8 cellular contexts compared by ENCODE assay signal in the genomic region with DNA sequence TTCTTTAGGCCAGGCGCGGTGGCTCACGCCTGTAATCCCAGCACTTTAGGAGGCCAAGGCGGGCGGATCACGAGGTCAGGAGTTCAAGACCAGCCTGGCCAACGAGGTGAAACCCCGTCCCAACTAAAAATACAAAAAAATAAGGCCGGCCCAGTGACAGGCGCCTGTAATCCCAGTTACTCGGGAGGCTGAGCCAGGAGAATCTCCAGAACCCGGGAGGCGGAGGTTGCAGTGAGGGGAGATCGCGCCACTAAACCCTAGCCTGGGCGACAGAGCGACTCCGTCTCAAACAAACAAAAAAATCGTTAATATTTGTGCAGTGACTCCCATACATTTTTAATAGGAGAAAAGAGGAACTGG. TPM values are rescaled to one million over a fixed set of nuclear protein-coding genes. Genes with fewer than 3 reads are reported as not detected.
DNase-seq lines count a peak whose midpoint lies in the region; ATAC-seq and TF ChIP-seq lines count a peak whose summit lies in the region.
"Not testable (repeated sequence)": the region's sequence is repeated elsewhere in the genome, so short reads cannot be mapped to it uniquely, and the experiment has no call there.

No MANE protein-coding gene starts in this region.

- H3K27ac ChIP-seq in A673 (ENCODE audit: low read depth, low read length, poor library complexity, severe bottlenecking) (peak overlapping the region; percentile 89), HUES48 (ENCODE audit: low read depth, low read length) (peak overlapping the region; percentile 92)
- H3K27ac ChIP-seq in mesendoderm (ENCODE audit: low read depth, low read length): not testable (repeated sequence)

- not testable (repeated sequence) for H3K4me1 ChIP-seq in A673 (ENCODE audit: insufficient read depth, low read length, poor library complexity, severe bottlenecking); HUES48 (ENCODE audit: control insufficient read depth, insufficient read depth, low read length); mesendoderm (ENCODE audit: control insufficient read depth, low read depth, low read length); skeletal muscle satellite cell (ENCODE audit: control insufficient read depth, insufficient read depth, low read length)

- not testable (repeated sequence) for H4K8ac ChIP-seq in mesendoderm (ENCODE audit: low read depth, low read length)

- not testable (repeated sequence) for TF ChIP-seq CTCF in A673 (conservative IDR thresholded peaks at IDR 0.05; ENCODE audit: low read depth, low read length); astrocyte of the cerebellum (IDR thresholded peaks at IDR 0.05; ENCODE audit: low read depth, low read length, missing control alignments); fibroblast of the aortic adventitia (IDR thresholded peaks at IDR 0.05; ENCODE audit: insufficient read depth, low read length)

- peak overlapping the region; percentile 99 for H3K56ac ChIP-seq in mesendoderm (ENCODE audit: low read length)

- peaks cover 38% of the 10 kb centered on the region for H3K36me3 Mint-ChIP-seq in T-helper 1 cell treated with Interleukin-12 subunit alpha and Interleukin-12 subunit beta and Interleukin-4 antibody, amounts not matched to agents 30 μg/mL and 1 μg/mL, for 36 hours (ENCODE audit: low read depth)

- peak overlapping the region; percentile 90 for H3K4me3 Mint-ChIP-seq in T-helper 1 cell treated with Interleukin-12 subunit alpha and Interleukin-12 subunit beta and Interleukin-4 antibody, amounts not matched to agents 30 μg/mL and 1 μg/mL, for 36 hours

- H3K9ac ChIP-seq in HUES48 (ENCODE audit: low read depth, low read length) (peak overlapping the region; percentile 95), mesendoderm (ENCODE audit: low read length) (peak overlapping the region; percentile 84), skeletal muscle satellite cell (ENCODE audit: low read depth, low read length) (peak overlapping the region; percentile 91)

- H2AK5ac ChIP-seq in mesendoderm (ENCODE audit: low read length): not testable (repeated sequence)

- peaks cover 34% of the 10 kb centered on the region for H3K9me3 Mint-ChIP-seq in T-helper 1 cell treated with Interleukin-12 subunit alpha and Interleukin-12 subunit beta and Interleukin-4 antibody, amounts not matched to agents 30 μg/mL and 1 μg/mL, for 36 hours

- intact Hi-C loops in A673 (cut with micrococcal nuclease; ENCODE audit: unreplicated experiment): not testable (repeated sequence)

- POLR2A ChIA-PET in A673 (lab: Charles Lee; ENCODE audit: low non-redundant PET): not testable (repeated sequence)

- in situ Hi-C loops in astrocyte of the cerebellum (cut with HindIII; ENCODE audit: low sequenced_read_pairs): not testable (repeated sequence)

- H3K4ac ChIP-seq in mesendoderm (ENCODE audit: low read depth, low read length): peak overlapping the region; percentile 58

- peaks cover 17% of the 10 kb centered on the region for H3K79me2 ChIP-seq in mesendoderm (ENCODE audit: control insufficient read depth, insufficient read depth, low read length)

- not testable (repeated sequence) for H3K79me1 ChIP-seq in mesendoderm (ENCODE audit: low read length)

- CTCF ChIA-PET in A673 (lab: Charles Lee): not testable (repeated sequence)

- H3K23ac ChIP-seq in mesendoderm (ENCODE audit: low read length): not testable (repeated sequence)

- H4K5ac ChIP-seq in mesendoderm (ENCODE audit: low read length): not testable (repeated sequence)

- H3K27ac Mint-ChIP-seq in T-helper 1 cell treated with Interleukin-12 subunit alpha and Interleukin-12 subunit beta and Interleukin-4 antibody, amounts not matched to agents 30 μg/mL and 1 μg/mL, for 36 hours: peak overlapping the region; percentile 85

- WGBS in mesendoderm (ENCODE audit: extremely low coverage, insufficient coverage, low lambda C conversion rate): no CpG with 5 or more reads among the region's 19 CpGs

- H3K18ac ChIP-seq in mesendoderm (ENCODE audit: low read length): peak overlapping the region; percentile 35

- not testable (repeated sequence) for H3K27me3 Mint-ChIP-seq in T-helper 1 cell treated with Interleukin-12 subunit alpha and Interleukin-12 subunit beta and Interleukin-4 antibody, amounts not matched to agents 30 μg/mL and 1 μg/mL, for 36 hours (ENCODE audit: low read depth)

- H3K4me3 ChIP-seq in A673 (ENCODE audit: low read depth, low read length, poor library complexity, severe bottlenecking) (peak overlapping the region; percentile 95), HUES48 (ENCODE audit: low read depth, low read length) (peak overlapping the region; percentile 96), astrocyte of the cerebellum (ENCODE audit: low read depth, low read length) (peak overlapping the region; percentile 91), fibroblast of the aortic adventitia (ENCODE audit: low read depth, low read length) (peak overlapping the region; percentile 92), mesendoderm (ENCODE audit: low read length) (peak overlapping the region; percentile 98), skeletal muscle satellite cell (ENCODE audit: low read length) (peak overlapping the region; percentile 97)

- peak; percentile 19 for ATAC-seq in GM19395 (IDR thresholded peaks at IDR 0.05; ENCODE audit: unreplicated experiment)

- H3K9me3 ChIP-seq in A673 (ENCODE audit: low read depth, low read length, poor library complexity, severe bottlenecking); HUES48 (ENCODE audit: control insufficient read depth, insufficient read depth, low read length); skeletal muscle satellite cell (replicated peaks; ENCODE audit: low read length): not testable (repeated sequence)

- H3K36me3 ChIP-seq in A673 (ENCODE audit: insufficient read depth, low read length, poor library complexity, severe bottlenecking) (peaks cover 33% of the 10 kb centered on the region), HUES48 (ENCODE audit: control insufficient read depth, insufficient read depth, low read length) (peaks cover 40% of the 10 kb centered on the region), skeletal muscle satellite cell (ENCODE audit: insufficient read depth, low read length) (peaks cover 19% of the 10 kb centered on the region)
- H3K36me3 ChIP-seq in mesendoderm (ENCODE audit: control insufficient read depth, insufficient read depth, low read length): not testable (repeated sequence)

- H3K27me3 ChIP-seq in A673 (replicated peaks; ENCODE audit: insufficient read depth, low read depth, low read length, poor library complexity); HUES48 (ENCODE audit: control insufficient read depth, insufficient read depth, low read length); mesendoderm (ENCODE audit: insufficient read depth, low read length, poor library complexity); skeletal muscle satellite cell (ENCODE audit: control insufficient read depth, insufficient read depth, low read length): not testable (repeated sequence)

- not testable (repeated sequence) for DNase-seq in A673 (ENCODE audit: low spot score); astrocyte of the cerebellum (ENCODE audit: low read depth); fibroblast of the aortic adventitia (ENCODE audit: low read depth); mesendoderm

- BruUV-seq in A673 (replicated peaks; lab: Mats Ljungman, UMichigan): not testable (repeated sequence)

- H2BK15ac ChIP-seq in mesendoderm (replicated peaks; ENCODE audit: low read depth): not testable (repeated sequence)

- peak overlapping the region; percentile 22 for H3K4me2 ChIP-seq in mesendoderm (ENCODE audit: low read length)
- peak overlapping the region; percentile 81 for H3K4me2 ChIP-seq in skeletal muscle satellite cell (ENCODE audit: low read length)

- H3K4me1 Mint-ChIP-seq in T-helper 1 cell treated with Interleukin-12 subunit alpha and Interleukin-12 subunit beta and Interleukin-4 antibody, amounts not matched to agents 30 μg/mL and 1 μg/mL, for 36 hours (ENCODE audit: low read depth): peaks cover 22% of the 10 kb centered on the region

- H2BK120ac ChIP-seq in mesendoderm (ENCODE audit: low read depth, low read length): not testable (repeated sequence)

- not testable (repeated sequence) for H2BK5ac ChIP-seq in mesendoderm (ENCODE audit: low read length)

RNA-seq across cellular contexts. Expression of a gene that starts 0.7 kb away (rescaled TPM):
- total RNA-seq in A673 (2021) (14.6 and 19.2 TPM in 2 replicates), fibroblast of the aortic adventitia (ENCODE audit: low replicate concordance) (2.4 and 5.2 TPM in 2 replicates)
- polyA plus RNA-seq in mesendoderm (2013, experiment 1 of 2): 20.4 TPM
- polyA plus RNA-seq in mesendoderm (2013, experiment 2 of 2): 19.0 TPM
- total RNA-seq in skeletal muscle satellite cell (2012; rRNA removed): 4.6 and 4.8 TPM in 2 replicates
